Comparison of ENCODE assay signal across 24 cellular contexts in genomic region chr17:81167638-81168037, GRCh38. TPM values are rescaled to one million over a fixed set of nuclear protein-coding genes. Genes with fewer than 3 reads are reported as not detected.
DNase-seq lines count a peak whose midpoint lies in the region; ATAC-seq and TF ChIP-seq lines count a peak whose summit lies in the region.
"Had no signal": no experiment of that assay in that cellular context is flagged by ENCODE, and none has a peak within 500 bp of the region (broad histone marks: within the 10 kb centered on the region; RNA-seq: fewer than 3 reads in every experiment).

No MANE protein-coding gene starts in this region.

- H3K9me3 ChIP-seq in right cardiac atrium (ENCODE audit: control insufficient read depth, low read length), result no peaks in the 10 kb centered on the region
- H3K9me3 ChIP-seq in left ventricle myocardium inferior (replicated peaks), result no peaks in the 10 kb centered on the region
- H3K9me3 ChIP-seq: BE2C, HAP-1 had no signal

- intact Hi-C loops in right cardiac atrium (cut with DNase I), result no loop called here
- intact Hi-C loops in left ventricle myocardium inferior (cut with micrococcal nuclease), result no loop called here

- H3K4me1 ChIP-seq in right cardiac atrium (ENCODE audit: control insufficient read depth, insufficient read depth, low read length) (no peaks in the 10 kb centered on the region), left ventricle myocardium inferior (peaks cover 15% of the 10 kb centered on the region)

- no peak overlapping the region for H3K4me3 ChIP-seq in right cardiac atrium (ENCODE audit: low read length)
- H3K4me3 ChIP-seq in left ventricle myocardium inferior, result no peak overlapping the region
- H3K4me3 ChIP-seq: GM12878, HAP-1 had no signal

- H3K27ac ChIP-seq in right cardiac atrium (ENCODE audit: low read length) (no peak overlapping the region), left ventricle myocardium inferior (replicated peaks) (no peak overlapping the region)
- H3K27ac ChIP-seq: HL-60 had no signal

- peaks cover 20% of the 10 kb centered on the region for H3K27me3 Mint-ChIP-seq in central memory CD8-positive, alpha-beta T cell
- no peaks in the 10 kb centered on the region for H3K27me3 Mint-ChIP-seq in mesothelial cell of epicardium (ENCODE audit: low read depth)

- TF ChIP-seq CTCF in left ventricle myocardium inferior (IDR thresholded peaks at IDR 0.05; ENCODE audit: borderline replicate concordance) (no peak), mesothelial cell of epicardium (IDR thresholded peaks at IDR 0.05; ENCODE audit: unreplicated experiment) (no peak)

- no peaks in the 10 kb centered on the region for H3K9me3 Mint-ChIP-seq in central memory CD8-positive, alpha-beta T cell
- no peaks in the 10 kb centered on the region for H3K9me3 Mint-ChIP-seq in mesothelial cell of epicardium
- H3K9me3 Mint-ChIP-seq: CD4-positive, alpha-beta memory T cell; IgD-negative memory B cell had no signal

- DNase-seq in right cardiac atrium (peak in 2 of 3 donors; percentile 5 to 27), left ventricle myocardium inferior (no peak), mesothelial cell of epicardium (ENCODE audit: low spot score in 2 of 2, unreplicated experiment in 2 of 2) (no peak), NCI-H1105 treated with DMSO at 0.1 percent for 48 hours (lab: John Stamatoyannopoulos, UW) (no peak)
- no peak for DNase-seq in central memory CD8-positive, alpha-beta T cell (ENCODE audit: low spot score in 2 of 2)
- DNase-seq: BE2C, DMS53, EL, Karpas-422, NCI-H1436, NCI-H2029, NCI-H345, NCI-H524 treated with DMSO at 0.1 percent for 48 hours, RPMI8226 had no signal

- no peaks in the 10 kb centered on the region for H3K4me1 Mint-ChIP-seq in central memory CD8-positive, alpha-beta T cell
- H3K4me1 Mint-ChIP-seq in mesothelial cell of epicardium, result peaks cover 11% of the 10 kb centered on the region
- H3K4me1 Mint-ChIP-seq: IgD-negative memory B cell had no signal

- no peaks in the 10 kb centered on the region for H3K36me3 ChIP-seq in left ventricle myocardium inferior
- H3K36me3 ChIP-seq: BE2C, HAP-1 had no signal

- peak overlapping the region; percentile 19 for H3K4me3 Mint-ChIP-seq in central memory CD8-positive, alpha-beta T cell
- peak overlapping the region; percentile 61 for H3K4me3 Mint-ChIP-seq in mesothelial cell of epicardium
- H3K4me3 Mint-ChIP-seq: IgD-negative memory B cell had no signal

- no peaks in the 10 kb centered on the region for H3K36me3 Mint-ChIP-seq in central memory CD8-positive, alpha-beta T cell (ENCODE audit: insufficient read depth)
- H3K36me3 Mint-ChIP-seq in mesothelial cell of epicardium, result no peaks in the 10 kb centered on the region
- H3K36me3 Mint-ChIP-seq: CD4-positive, alpha-beta memory T cell; IgD-negative memory B cell had no signal

- ATAC-seq in right cardiac atrium (no peak), HG03175 (IDR thresholded peaks at IDR 0.05; ENCODE audit: unreplicated experiment) (no peak), HG03045 (IDR thresholded peaks at IDR 0.05; ENCODE audit: unreplicated experiment) (no peak)
- ATAC-seq in central memory CD8-positive, alpha-beta T cell (replicated peaks; ENCODE audit: extremely low read depth, poor library complexity, severe bottlenecking), result no peak
- ATAC-seq: GM12878 had no signal

- no peak overlapping the region for H3K27ac Mint-ChIP-seq in central memory CD8-positive, alpha-beta T cell (ENCODE audit: low read depth)
- no peak overlapping the region for H3K27ac Mint-ChIP-seq in mesothelial cell of epicardium
- H3K27ac Mint-ChIP-seq: CD4-positive, alpha-beta memory T cell; IgD-negative memory B cell had no signal

- 97% methylated on average over 7 of the region's 7 CpGs for WGBS in right cardiac atrium

- H3K27me3 ChIP-seq in right cardiac atrium (ENCODE audit: control insufficient read depth, insufficient read depth) (no peaks in the 10 kb centered on the region), left ventricle myocardium inferior (ENCODE audit: low read depth) (peaks cover 31% of the 10 kb centered on the region)
- H3K27me3 ChIP-seq: BE2C had no signal

RNA-seq across cellular contexts. Expression of gene AATK, which starts 1.6 kb away (rescaled TPM):
- 10 to 100 TPM in 3 of 4 donors, 1 to 10 TPM in 1; 8.6 to 15.4 (median 12.6) TPM for total RNA-seq in right cardiac atrium
- 10.4 TPM for polyA plus RNA-seq in right cardiac atrium
- 2.3 TPM for total RNA-seq in left ventricle myocardium inferior
- total RNA-seq in mesothelial cell of epicardium, result 14.8 to 17.3 TPM (median 15.2 TPM) in 3 replicates
- total RNA-seq: GM12878 had no signal

RNA-seq across cellular contexts. Expression of gene PVALEF, which starts 2.3 kb away (rescaled TPM):
- not detected for total RNA-seq in right cardiac atrium
- polyA plus RNA-seq in right cardiac atrium, result not detected
- not detected for total RNA-seq in left ventricle myocardium inferior
- 0.22 to 0.62 TPM (median 0.47 TPM) in 3 replicates for total RNA-seq in mesothelial cell of epicardium
- total RNA-seq: A172; CD4-positive, alpha-beta memory T cell; GM12878; HT1080; MCF 10A had no signal
- polyA plus RNA-seq: CD4-positive, alpha-beta memory T cell; GM12878; IgD-negative memory B cell had no signal

RNA-seq across cellular contexts. Expression of gene CEP131, which starts 55.1 kb away (rescaled TPM):
- 1 to 10 TPM; 4.6 to 5.9 (median 5.2) TPM for total RNA-seq in right cardiac atrium
- 7.4 TPM for polyA plus RNA-seq in right cardiac atrium
- 7.6 TPM for total RNA-seq in left ventricle myocardium inferior
- 26.3 to 27.6 TPM (median 27.3 TPM) in 3 replicates for total RNA-seq in mesothelial cell of epicardium

Comparison
In these comparisons a context has a peak if more than half of its experiments do, and no peak if none do; other contexts are left out.
1. DNase-seq: peak in right cardiac atrium (2 of 3); none in left ventricle myocardium inferior (single experiment), central memory CD8-positive, alpha-beta T cell (0 of 2), mesothelial cell of epicardium (0 of 2) and NCI-H1105 treated with DMSO at 0.1 percent for 48 hours (single experiment).